8 cellular contexts compared by ENCODE assay signal in the genomic region with DNA sequence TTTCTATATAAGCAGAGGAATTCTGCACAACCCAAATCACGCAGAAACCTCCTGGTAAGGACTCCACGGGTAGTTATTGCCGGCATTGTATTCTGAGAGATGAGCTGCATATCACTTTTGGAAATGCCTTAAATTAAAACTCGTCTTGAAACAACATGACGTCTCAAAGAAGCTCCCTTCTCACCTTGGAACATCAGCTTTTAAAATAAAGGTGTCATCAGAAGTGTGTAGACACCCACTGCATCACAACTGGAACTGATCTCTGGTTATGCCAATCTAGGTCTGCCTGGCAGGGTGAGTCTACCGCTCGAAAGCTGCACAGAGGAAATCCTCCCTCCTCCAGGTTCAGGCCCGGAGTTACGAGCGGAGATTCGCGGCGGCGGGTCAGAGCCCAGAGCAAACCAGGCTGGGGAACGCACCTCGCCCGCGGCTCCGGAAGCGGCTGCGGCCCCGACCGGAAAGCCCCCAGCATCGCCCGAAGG. TPM values are rescaled to one million over a fixed set of nuclear protein-coding genes. Genes with fewer than 3 reads are reported as not detected.
DNase-seq lines count a peak whose midpoint lies in the region; ATAC-seq and TF ChIP-seq lines count a peak whose summit lies in the region.

No MANE protein-coding gene starts in this region.

- peak overlapping the region; percentile 96 for H3K27ac Mint-ChIP-seq in activated CD8-positive, alpha-beta memory T cell treated with anti-CD3 and anti-CD28 coated beads, Interleukin-2, amount 10 ng/mL, durations not matched to agents 7 days and 5 days

- peak; percentile 41 for ATAC-seq in activated CD8-positive, alpha-beta memory T cell treated with anti-CD3 and anti-CD28 coated beads, Interleukin-2, amount 10 ng/mL, durations not matched to agents 7 days and 5 days
- no peak for ATAC-seq in GM19324 (IDR thresholded peaks at IDR 0.05; ENCODE audit: low FRiP score, unreplicated experiment)

- H3K4me3 ChIP-seq in brain microvascular endothelial cell (ENCODE audit: low read depth, low read length), result peak overlapping the region; percentile 82
- peak overlapping the region; percentile 82 for H3K4me3 ChIP-seq in lower leg skin (ENCODE audit: low read depth, poor library complexity, severe bottlenecking)
- H3K4me3 ChIP-seq in transverse colon, result peak overlapping the region; percentile 70 to 95 (median 94)

- no peaks in the 10 kb centered on the region for H3K9me3 Mint-ChIP-seq in activated CD8-positive, alpha-beta memory T cell treated with anti-CD3 and anti-CD28 coated beads, Interleukin-2, amount 10 ng/mL, durations not matched to agents 7 days and 5 days (ENCODE audit: low read depth)

- H3K9me3 ChIP-seq in transverse colon, result no peaks in the 10 kb centered on the region

- TF ChIP-seq CTCF in brain microvascular endothelial cell (IDR thresholded peaks at IDR 0.05; ENCODE audit: low read depth, low read length, missing control alignments), result no peak
- no peak for TF ChIP-seq CTCF in lower leg skin (IDR thresholded peaks at IDR 0.05)
- no peak for TF ChIP-seq CTCF in transverse colon (IDR thresholded peaks at IDR 0.05)

- H3K27me3 ChIP-seq in brain microvascular endothelial cell (replicated peaks), result no peaks in the 10 kb centered on the region
- no peaks in the 10 kb centered on the region for H3K27me3 ChIP-seq in transverse colon

- H3K4me3 Mint-ChIP-seq in activated CD8-positive, alpha-beta memory T cell treated with anti-CD3 and anti-CD28 coated beads, Interleukin-2, amount 10 ng/mL, durations not matched to agents 7 days and 5 days, result peak overlapping the region; percentile 82

- no peak for TF ChIP-seq EP300 in transverse colon (IDR thresholded peaks at IDR 0.05; ENCODE audit: low read depth)

- TF ChIP-seq POLR2A in lower leg skin (IDR thresholded peaks at IDR 0.05) (no peak), transverse colon (IDR thresholded peaks at IDR 0.05) (no peak)

- peaks cover 15 to 61% (median 22%) of the 10 kb centered on the region in 4 donors for H3K4me1 ChIP-seq in transverse colon

- H3K36me3 ChIP-seq in brain microvascular endothelial cell (replicated peaks), result no peaks in the 10 kb centered on the region
- H3K36me3 ChIP-seq in transverse colon, result no peaks in the 10 kb centered on the region

- peaks cover 53% of the 10 kb centered on the region for H3K4me1 Mint-ChIP-seq in activated CD8-positive, alpha-beta memory T cell treated with anti-CD3 and anti-CD28 coated beads, Interleukin-2, amount 10 ng/mL, durations not matched to agents 7 days and 5 days

- H3K27ac ChIP-seq in brain microvascular endothelial cell (peak overlapping the region; percentile 87), transverse colon (peak overlapping the region; percentile 93 to 99 (median 96))

- 0 to 1% methylated on average over 16 to 18 of the region's 25 CpGs for WGBS in lower leg skin, 2 donors
- WGBS in transverse colon (ENCODE audit: low coverage in 1 of 2), 2 donors, result 0 to 6% methylated on average over 3 to 12 of the region's 25 CpGs

- in situ Hi-C loops in brain microvascular endothelial cell (cut with HindIII; ENCODE audit: low pct_ligation_motif_present, low sequenced_read_pairs) (no loop called here), transverse colon (cut with MboI; ENCODE audit: low pct_ligation_motif_present in 1 of 4, low pct_unique_long_range_greater_than_20kb in 1 of 4, low sequenced_read_pairs in 3 of 4) (no loop called here)

- CTCF ChIA-PET in activated CD8-positive, alpha-beta memory T cell treated with anti-CD3 and anti-CD28 coated beads, Interleukin-2, amount 10 ng/mL, durations not matched to agents 7 days and 5 days (lab: Charles Lee), result interaction anchor here (0.8 to 1.5 kb wide), 4 partner anchors 10 to 635 kb away, joined by 3 read pairs; no protein-coding TSS in a partner anchor

- intact Hi-C loops in lower leg skin (cut with DNase I; ENCODE audit: low total_unique reads), result no loop called here
- intact Hi-C loops in transverse colon (cut with DNase I; ENCODE audit: low total_unique reads), result loop anchor here (10.0 kb wide), 1 partner anchor 328 kb away; no protein-coding TSS in a partner anchor

- peaks cover 14% of the 10 kb centered on the region for H3K36me3 Mint-ChIP-seq in activated CD8-positive, alpha-beta memory T cell treated with anti-CD3 and anti-CD28 coated beads, Interleukin-2, amount 10 ng/mL, durations not matched to agents 7 days and 5 days

- H3K27me3 Mint-ChIP-seq in activated CD8-positive, alpha-beta memory T cell treated with anti-CD3 and anti-CD28 coated beads, Interleukin-2, amount 10 ng/mL, durations not matched to agents 7 days and 5 days, result no peaks in the 10 kb centered on the region

- no peak for DNase-seq in activated CD8-positive, alpha-beta memory T cell treated with anti-CD3 and anti-CD28 coated beads, Interleukin-2, amount 10 ng/mL, durations not matched to agents 7 days and 5 days
- no peak for DNase-seq in activated CD8-positive, alpha-beta memory T cell treated with anti-CD3 and anti-CD28 coated beads, Interleukin-2, amount 50 U/mL, for 4 hours
- peak; percentile 58 for DNase-seq in HT-29 (ENCODE audit: low spot score)
- no peak for DNase-seq in brain microvascular endothelial cell
- DNase-seq in lower leg skin (ENCODE audit: low spot score in 2 of 2), result no peak
- no peak for DNase-seq in transverse colon
- no peak for DNase-seq in NCI-H2227 (lab: John Stamatoyannopoulos, UW; ENCODE audit: unreplicated experiment)

RNA-seq across cellular contexts. Expression of a gene that starts 1.0 kb away (rescaled TPM):
- total RNA-seq in activated CD8-positive, alpha-beta memory T cell treated with anti-CD3 and anti-CD28 coated beads, Interleukin-2, amount 10 ng/mL, durations not matched to agents 7 days and 5 days, result 10 to 100 TPM; 13.7 to 16.3 TPM
- 359 and 396 TPM in 2 replicates for total RNA-seq in HT-29 (2014; rRNA removed; shearing (Covaris generic))
- total RNA-seq in lower leg skin, result 100 to 1,000 TPM in 2 of 4 donors, 10 to 100 TPM in 2; 61.2 to 267 (median 172) TPM
- 10 to 100 TPM; 40.4 to 91.1 (median 73.5) TPM for total RNA-seq in transverse colon
